19 cellular contexts compared by ENCODE assay signal in the genomic region with DNA sequence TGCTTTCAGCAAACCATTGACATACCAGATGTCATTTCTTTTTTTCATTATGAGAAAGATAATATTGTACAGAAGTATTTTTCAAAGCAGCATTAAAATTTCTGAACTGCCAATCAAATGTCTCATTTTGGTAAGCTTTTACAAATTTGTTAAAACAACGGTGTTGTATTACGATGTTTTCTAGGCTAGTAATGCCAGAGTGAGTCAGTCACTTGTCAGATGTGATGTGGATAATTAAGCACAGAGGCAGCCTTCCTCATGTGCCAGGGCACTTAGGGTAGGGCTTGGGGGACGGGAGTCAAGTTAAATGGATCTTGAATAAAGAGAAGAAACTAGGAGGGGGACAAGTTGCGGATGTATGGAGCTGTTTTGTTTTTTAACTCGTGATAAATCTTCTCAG. TPM values are rescaled to one million over a fixed set of nuclear protein-coding genes. Genes with fewer than 3 reads are reported as not detected.
DNase-seq lines count a peak whose midpoint lies in the region; ATAC-seq and TF ChIP-seq lines count a peak whose summit lies in the region.
"Had no signal": no experiment of that assay in that cellular context is flagged by ENCODE, and none has a peak within 500 bp of the region (broad histone marks: within the 10 kb centered on the region; RNA-seq: fewer than 3 reads in every experiment).

No MANE protein-coding gene starts in this region.

- no peak for TF ChIP-seq CTCF in right atrium auricular region (IDR thresholded peaks at IDR 0.05)

- no peaks in the 10 kb centered on the region for H3K4me1 ChIP-seq in right atrium auricular region

- H3K27me3 ChIP-seq in right atrium auricular region: no peaks in the 10 kb centered on the region
- H3K27me3 ChIP-seq: hepatocyte had no signal

- H3K27ac ChIP-seq in right atrium auricular region: no peak overlapping the region
- H3K27ac ChIP-seq: hepatocyte had no signal

- ATAC-seq in SK-N-SH treated with all-trans-retinoic acid at 6 μM for 48 hours: peak; percentile 90
- no peak for ATAC-seq in HG03460 (IDR thresholded peaks at IDR 0.05; ENCODE audit: unreplicated experiment)
- ATAC-seq in HG02588 (IDR thresholded peaks at IDR 0.05; ENCODE audit: unreplicated experiment): no peak
- ATAC-seq in GM21723 (IDR thresholded peaks at IDR 0.05; ENCODE audit: unreplicated experiment): no peak
- ATAC-seq: naive thymus-derived CD4-positive, alpha-beta T cell; stimulated activated naive CD8-positive, alpha-beta T cell treated with anti-CD3 and anti-CD28 coated beads, Interleukin-15, amount 100 ng/mL, for 72 hours had no signal

- H3K36me3 ChIP-seq in right atrium auricular region: peaks cover 26% of the 10 kb centered on the region

- DNase-seq in DMS 273 (lab: John Stamatoyannopoulos, UW; ENCODE audit: unreplicated experiment) (peak; percentile 26), ELR (ENCODE audit: low read depth) (peak; percentile 16), fibroblast of peridontal ligament (ENCODE audit: extremely low read depth) (peak; percentile 27), right atrium auricular region (ENCODE audit: low spot score) (no peak)
- DNase-seq: activated effector memory CD4-positive, alpha-beta T cell treated with anti-CD3 and anti-CD28 coated beads, Interleukin-2, amount 50 U/mL, for 16 hours; AML-193; anterior cingulate cortex; effector CD8-positive, alpha-beta T cell; IMR-90; naive thymus-derived CD4-positive, alpha-beta T cell; NCI-H1694 treated with DMSO at 0.1 percent for 48 hours; stimulated activated CD4-positive, alpha-beta T cell treated with anti-CD3 and anti-CD28 coated beads, Interleukin-2, amount 100 ng/mL, for 24 hours; stimulated activated naive CD8-positive, alpha-beta T cell treated with anti-CD3 and anti-CD28 coated beads, Interleukin-15, amount 100 ng/mL, for 72 hours; SW 1271 had no signal

- no peaks in the 10 kb centered on the region for H3K9me3 ChIP-seq in right atrium auricular region

- H3K4me3 ChIP-seq in right atrium auricular region: no peak overlapping the region
- H3K4me3 ChIP-seq: hepatocyte had no signal

TF ChIP-seq in SK-N-SH treated with all-trans-retinoic acid at 6 μM for 48 hours, 23 proteins besides CTCF, POLR2A, EP300 and RAD21:
- TF ChIP-seq OSR1 (CRISPR knock-in tag; IDR thresholded peaks at IDR 0.05) (no peak), ESRRG (CRISPR knock-in tag; IDR thresholded peaks at IDR 0.05) (no peak)
- TF ChIP-seq, protein P1, sequence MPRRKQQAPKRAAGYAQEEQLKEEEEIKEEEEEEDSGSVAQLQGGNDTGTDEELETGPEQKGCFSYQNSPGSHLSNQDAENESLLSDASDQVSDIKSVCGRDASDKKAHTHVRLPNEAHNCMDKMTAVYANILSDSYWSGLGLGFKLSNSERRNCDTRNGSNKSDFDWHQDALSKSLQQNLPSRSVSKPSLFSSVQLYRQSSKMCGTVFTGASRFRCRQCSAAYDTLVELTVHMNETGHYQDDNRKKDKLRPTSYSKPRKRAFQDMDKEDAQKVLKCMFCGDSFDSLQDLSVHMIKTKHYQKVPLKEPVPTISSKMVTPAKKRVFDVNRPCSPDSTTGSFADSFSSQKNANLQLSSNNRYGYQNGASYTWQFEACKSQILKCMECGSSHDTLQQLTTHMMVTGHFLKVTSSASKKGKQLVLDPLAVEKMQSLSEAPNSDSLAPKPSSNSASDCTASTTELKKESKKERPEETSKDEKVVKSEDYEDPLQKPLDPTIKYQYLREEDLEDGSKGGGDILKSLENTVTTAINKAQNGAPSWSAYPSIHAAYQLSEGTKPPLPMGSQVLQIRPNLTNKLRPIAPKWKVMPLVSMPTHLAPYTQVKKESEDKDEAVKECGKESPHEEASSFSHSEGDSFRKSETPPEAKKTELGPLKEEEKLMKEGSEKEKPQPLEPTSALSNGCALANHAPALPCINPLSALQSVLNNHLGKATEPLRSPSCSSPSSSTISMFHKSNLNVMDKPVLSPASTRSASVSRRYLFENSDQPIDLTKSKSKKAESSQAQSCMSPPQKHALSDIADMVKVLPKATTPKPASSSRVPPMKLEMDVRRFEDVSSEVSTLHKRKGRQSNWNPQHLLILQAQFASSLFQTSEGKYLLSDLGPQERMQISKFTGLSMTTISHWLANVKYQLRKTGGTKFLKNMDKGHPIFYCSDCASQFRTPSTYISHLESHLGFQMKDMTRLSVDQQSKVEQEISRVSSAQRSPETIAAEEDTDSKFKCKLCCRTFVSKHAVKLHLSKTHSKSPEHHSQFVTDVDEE (CRISPR knock-in tag; IDR thresholded peaks at IDR 0.05): no peak

RNA-seq across cellular contexts. Expression of a gene that starts 10.1 kb away (rescaled TPM):
- total RNA-seq in right atrium auricular region: 1 to 10 TPM; 3.0 to 5.9 TPM

RNA-seq across cellular contexts. Expression of a gene that starts 18.3 kb away (rescaled TPM):
- 1 to 10 TPM; 5.0 to 7.9 TPM for total RNA-seq in right atrium auricular region

RNA-seq across cellular contexts. Expression of a gene that starts 18.5 kb away (rescaled TPM):
- total RNA-seq in right atrium auricular region: 10 to 100 TPM; 17.7 to 41.1 TPM

RNA-seq across cellular contexts. Expression of a gene that starts 36.3 kb away (rescaled TPM):
- 1 to 10 TPM; 4.1 to 4.4 TPM for total RNA-seq in right atrium auricular region
